31 cellular contexts compared by ENCODE assay signal in the genomic region with DNA sequence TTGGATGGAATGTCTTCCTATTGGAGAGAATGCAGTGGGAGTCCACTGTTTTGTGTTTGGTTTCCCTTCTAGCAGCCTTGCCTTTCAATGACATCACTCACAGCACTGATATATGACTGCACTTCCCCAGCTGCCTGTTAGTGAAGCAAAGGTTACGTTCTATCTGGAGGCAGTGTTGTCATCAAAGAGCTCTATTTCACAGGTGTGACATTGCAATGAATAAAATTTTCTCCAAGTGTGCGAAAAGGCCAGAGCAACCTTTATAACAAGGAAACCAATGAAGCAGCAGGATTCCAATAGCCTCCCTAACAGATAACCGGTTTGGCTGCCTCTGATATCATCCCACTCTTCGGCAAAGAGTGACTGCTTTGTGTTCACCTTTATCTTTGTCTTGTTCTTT.
A peak's percentile ranks its signal among the peaks of the same experiment; 100 is the strongest.
DNase-seq lines count a peak whose midpoint lies in the region; ATAC-seq, FAIRE-seq and TF ChIP-seq lines count a peak whose summit lies in the region.
"Had no signal": no experiment of that assay in that cellular context is flagged by ENCODE, and none has a peak within 500 bp of the region (broad histone marks: within the 10 kb centered on the region; RNA-seq: fewer than 3 reads in every experiment).

No MANE protein-coding gene starts in this region.

- H3K27ac ChIP-seq in small intestine (ENCODE audit: low read depth in 1 of 2, low read length in 1 of 2) (no peak overlapping the region), right atrium auricular region (no peak overlapping the region)
- H3K27ac ChIP-seq: coronary artery, epithelial cell of prostate, HL-60, Peyer's patch, skin epidermis had no signal

- DNase-seq in DMS53 (lab: John Stamatoyannopoulos, UW) (peak; percentile 42), DMS53 treated with DMSO at 0.1 percent for 48 hours (lab: John Stamatoyannopoulos, UW; ENCODE audit: unreplicated experiment) (no peak), NCI-H69 (lab: John Stamatoyannopoulos, UW) (peak; percentile 22), islet precursor cell (peak; percentile 66), small intestine (peak; percentile 33), right atrium auricular region (ENCODE audit: low spot score) (no peak)
- DNase-seq in natural killer cell treated with Interleukin-12 subunit alpha and Interleukin-12 subunit beta and Interleukin-15 and Interleukin-18, amount 100 ng/mL, for 72 hours (ENCODE audit: low spot score): no peak
- DNase-seq: 8988T; activated CD8-positive, alpha-beta memory T cell treated with anti-CD3 and anti-CD28 coated beads, Interleukin-2, amount 50 U/mL, for 48 hours; activated CD8-positive, alpha-beta T cell treated with anti-CD3 and anti-CD28 coated beads for 36 hours; activated naive CD4-positive, alpha-beta T cell treated with Interleukin-2 at 50 U/mL for 16 hours; C1 segment of cervical spinal cord; DMS79 treated with DMSO at 0.1 percent for 48 hours; effector CD8-positive, alpha-beta T cell; GF-D8; left ventricle myocardium superior; naive thymus-derived CD8-positive, alpha-beta T cell; NCI-H1417 treated with DMSO at 0.1 percent for 48 hours; NCI-H2171; NCI-H526; occipital lobe; Peyer's patch; stimulated activated naive CD8-positive, alpha-beta T cell treated with anti-CD3 and anti-CD28 coated beads, Interleukin-15, Interleukin-2, amounts not matched to agents 100 U/mL and 50 U/mL, for 24 hours had no signal

- no peak for TF ChIP-seq CTCF in right atrium auricular region (IDR thresholded peaks at IDR 0.05)

- WGBS in small intestine, 3 donors: 18 to 68% (median 43%) methylated on average over 4 of the region's 4 CpGs

- no peak overlapping the region for H3K4me3 Mint-ChIP-seq in natural killer cell treated with Interleukin-12 subunit alpha and Interleukin-12 subunit beta and Interleukin-15 and Interleukin-18, amount 100 ng/mL, for 72 hours
- H3K4me3 Mint-ChIP-seq: activated CD8-positive, alpha-beta T cell treated with anti-CD3 and anti-CD28 coated beads for 36 hours; activated T-helper 1 cell treated with anti-CD3 and anti-CD28 coated beads, Interleukin-12 subunit alpha, Interleukin-12 subunit beta, Interleukin-2, Interleukin-4 antibody, amounts not matched to agents 30 ng/mL and 10 ng/mL and 1 ng/mL, durations not matched to agents 14 hours and 24 hours and 36 hours; naive thymus-derived CD8-positive, alpha-beta T cell had no signal

- no peak overlapping the region for H3K27ac Mint-ChIP-seq in natural killer cell treated with Interleukin-12 subunit alpha and Interleukin-12 subunit beta and Interleukin-15 and Interleukin-18, amount 100 ng/mL, for 72 hours
- H3K27ac Mint-ChIP-seq: activated CD8-positive, alpha-beta T cell treated with anti-CD3 and anti-CD28 coated beads for 36 hours; activated T-helper 1 cell treated with anti-CD3 and anti-CD28 coated beads, Interleukin-12 subunit alpha, Interleukin-12 subunit beta, Interleukin-2, Interleukin-4 antibody, amounts not matched to agents 30 ng/mL and 10 ng/mL and 1 ng/mL, durations not matched to agents 14 hours and 24 hours and 36 hours; naive thymus-derived CD8-positive, alpha-beta T cell had no signal

- H3K4me3 ChIP-seq in small intestine (ENCODE audit: low read depth in 1 of 2, low read length in 2 of 2) (no peak overlapping the region), right atrium auricular region (no peak overlapping the region)
- H3K4me3 ChIP-seq: coronary artery, Peyer's patch, skin epidermis had no signal

- H3K4me1 Mint-ChIP-seq in natural killer cell treated with Interleukin-12 subunit alpha and Interleukin-12 subunit beta and Interleukin-15 and Interleukin-18, amount 100 ng/mL, for 72 hours (ENCODE audit: low read depth in 2 of 2): peaks cover 0 to 7% of the 10 kb centered on the region in 2 donors
- H3K4me1 Mint-ChIP-seq: naive thymus-derived CD8-positive, alpha-beta T cell had no signal

- no peak for FAIRE-seq in small intestine (lab: Jason Lieb, UNC)
- FAIRE-seq: H54, islet of Langerhans had no signal

- H3K9me3 Mint-ChIP-seq in natural killer cell treated with Interleukin-12 subunit alpha and Interleukin-12 subunit beta and Interleukin-15 and Interleukin-18, amount 100 ng/mL, for 72 hours: peaks cover 4% of the 10 kb centered on the region

- no peak for ATAC-seq in natural killer cell treated with Interleukin-12 subunit alpha and Interleukin-12 subunit beta and Interleukin-15 and Interleukin-18, amount 100 ng/mL, for 72 hours
- ATAC-seq in GM21381 (IDR thresholded peaks at IDR 0.05; ENCODE audit: unreplicated experiment): no peak
- ATAC-seq: activated CD8-positive, alpha-beta T cell treated with anti-CD3 and anti-CD28 coated beads for 36 hours; left ventricle myocardium superior; naive thymus-derived CD8-positive, alpha-beta T cell; stimulated activated naive CD8-positive, alpha-beta T cell treated with anti-CD3 and anti-CD28 coated beads, Interleukin-15, Interleukin-2, amounts not matched to agents 100 U/mL and 50 U/mL, for 24 hours had no signal

- no peaks in the 10 kb centered on the region for H3K4me1 ChIP-seq in small intestine (ENCODE audit: control insufficient read depth in 2 of 2, insufficient read depth in 1 of 2, low read depth in 1 of 2, low read length in 1 of 2)
- H3K4me1 ChIP-seq in right atrium auricular region: no peaks in the 10 kb centered on the region
- H3K4me1 ChIP-seq: Peyer's patch had no signal

- peaks cover 6% of the 10 kb centered on the region for H3K36me3 Mint-ChIP-seq in natural killer cell treated with Interleukin-12 subunit alpha and Interleukin-12 subunit beta and Interleukin-15 and Interleukin-18, amount 100 ng/mL, for 72 hours
- H3K36me3 Mint-ChIP-seq: naive thymus-derived CD8-positive, alpha-beta T cell had no signal

- no peaks in the 10 kb centered on the region for H3K9me3 ChIP-seq in small intestine (ENCODE audit: control insufficient read depth, low read depth)
- H3K9me3 ChIP-seq in right atrium auricular region: no peaks in the 10 kb centered on the region
- H3K9me3 ChIP-seq: Peyer's patch had no signal

- peaks cover 8 to 13% of the 10 kb centered on the region in 2 donors for H3K27me3 Mint-ChIP-seq in natural killer cell treated with Interleukin-12 subunit alpha and Interleukin-12 subunit beta and Interleukin-15 and Interleukin-18, amount 100 ng/mL, for 72 hours
- H3K27me3 Mint-ChIP-seq: activated CD8-positive, alpha-beta T cell treated with anti-CD3 and anti-CD28 coated beads for 36 hours had no signal

- H3K36me3 ChIP-seq in small intestine (ENCODE audit: control insufficient read depth in 2 of 2, insufficient read depth in 2 of 2, low read length in 2 of 2) (no peaks in the 10 kb centered on the region), right atrium auricular region (no peaks in the 10 kb centered on the region)
- H3K36me3 ChIP-seq: Peyer's patch had no signal

- no peaks in the 10 kb centered on the region for H3K27me3 ChIP-seq in small intestine (ENCODE audit: control insufficient read depth in 2 of 2, insufficient read depth in 2 of 2, low read length in 2 of 2)
- H3K27me3 ChIP-seq in right atrium auricular region: no peaks in the 10 kb centered on the region
- H3K27me3 ChIP-seq: Peyer's patch had no signal

Comparison
In these comparisons a context has a peak if more than half of its experiments do, and no peak if none do; other contexts are left out.
1. DNase-seq: peak in DMS53 (single experiment), NCI-H69 (single experiment), islet precursor cell (single experiment) and small intestine (single experiment); none in DMS53 treated with DMSO at 0.1 percent for 48 hours (single experiment), natural killer cell treated with Interleukin-12 subunit alpha and Interleukin-12 subunit beta and Interleukin-15 and Interleukin-18, amount 100 ng/mL, for 72 hours (single experiment) and right atrium auricular region (single experiment).